13 cellular contexts compared by ENCODE assay signal in genomic region chr3:10023587-10024310, GRCh38. TPM values are rescaled to one million over a fixed set of nuclear protein-coding genes. Genes with fewer than 3 reads are reported as not detected.
DNase-seq lines count a peak whose midpoint lies in the region; ATAC-seq, FAIRE-seq and TF ChIP-seq lines count a peak whose summit lies in the region.
"Had no signal": no experiment of that assay in that cellular context is flagged by ENCODE, and none has a peak within 500 bp of the region (broad histone marks: within the 10 kb centered on the region; RNA-seq: fewer than 3 reads in every experiment).

No MANE protein-coding gene starts in this region.

- H2AFZ ChIP-seq in HepG2 (ENCODE audit: low read length), result no peak overlapping the region

- H3K9me3 ChIP-seq in HepG2 (ENCODE audit: low read length) (no peaks in the 10 kb centered on the region), right lobe of liver (no peaks in the 10 kb centered on the region), T-helper 17 cell (ENCODE audit: control insufficient read depth, low read length, poor library complexity, severe bottlenecking) (no peaks in the 10 kb centered on the region), spleen (no peaks in the 10 kb centered on the region), Peyer's patch (no peaks in the 10 kb centered on the region)
- H3K9me3 ChIP-seq: testis had no signal

- intact Hi-C loops in HepG2 (cut with micrococcal nuclease; ENCODE audit: unreplicated experiment) (no loop called here), right lobe of liver (cut with DNase I) (no loop called here), spleen (cut with DNase I; ENCODE audit: low total_unique reads) (loop anchor here (10.0 kb wide), 1 partner anchor 201 kb away; no protein-coding TSS in a partner anchor)

- no peaks in the 10 kb centered on the region for H3K9me3 Mint-ChIP-seq in type B pancreatic cell

- H3K27ac Mint-ChIP-seq in T-helper 17 cell, result peak overlapping the region; percentile 41
- H3K27ac Mint-ChIP-seq in type B pancreatic cell, result no peak overlapping the region

- H4K20me1 ChIP-seq in HepG2 (ENCODE audit: insufficient read depth, low read length), result no peaks in the 10 kb centered on the region

- H3K4me2 ChIP-seq in HepG2 (ENCODE audit: low read depth, low read length), result no peak overlapping the region

- H3K27ac ChIP-seq in HepG2 (ENCODE audit: extremely low read length, insufficient read depth, low read length), result no peak overlapping the region
- H3K27ac ChIP-seq in right lobe of liver, result no peak overlapping the region
- no peak overlapping the region for H3K27ac ChIP-seq in spleen
- H3K27ac ChIP-seq in Peyer's patch, result no peak overlapping the region
- H3K27ac ChIP-seq: testis, VCaP had no signal

- POLR2A ChIA-PET in HepG2 (lab: Yijun Ruan, JAX), result no interaction called here

- FAIRE-seq in HepG2 (lab: Jason Lieb, UNC), result no peak

- H3K4me1 ChIP-seq in HepG2 (ENCODE audit: insufficient read depth, low read length) (peaks cover 18% of the 10 kb centered on the region), right lobe of liver (peaks cover 0 to 15% (median 3%) of the 10 kb centered on the region in 4 donors), spleen (peaks cover 21 to 43% (median 31%) of the 10 kb centered on the region in 6 donors), Peyer's patch (peaks cover 0 to 19% (median 3%) of the 10 kb centered on the region in 4 donors)

- 95% methylated on average over 7 of the region's 8 CpGs for whole genome bisulfite sequencing in HepG2 (ENCODE audit: low lambda C conversion rate)
- WGBS in right lobe of liver (ENCODE audit: insufficient coverage, low coverage, low lambda C conversion rate, missing lambda C conversion rate), result 49% methylated on average over 6 of the region's 8 CpGs
- 74 to 89% (median 79%) methylated on average over 8 of the region's 8 CpGs for WGBS in spleen, 5 donors

- no TSS peak for BruUV-seq in HepG2 (replicated peaks; lab: Mats Ljungman, UMichigan)

- TF ChIP-seq RAD21 in HepG2 (CRISPR knock-in tag; IDR thresholded peaks at IDR 0.05), result no peak

- peaks cover 7% of the 10 kb centered on the region for H3K4me1 Mint-ChIP-seq in T-helper 17 cell
- peaks cover 5% of the 10 kb centered on the region for H3K4me1 Mint-ChIP-seq in type B pancreatic cell (ENCODE audit: unreplicated experiment)

- H3K36me3 ChIP-seq in HepG2 (replicated peaks in 1 of 2; ENCODE audit: control insufficient read depth in 1 of 2, insufficient read depth in 2 of 2, low read length in 2 of 2), result peaks cover 3 to 23% of the 10 kb centered on the region in 2 experiments; a peak in 4 of 5 replicates
- peaks cover 0 to 29% (median 3%) of the 10 kb centered on the region in 4 donors for H3K36me3 ChIP-seq in right lobe of liver
- H3K36me3 ChIP-seq in spleen, result peaks cover 0 to 54% (median 47%) of the 10 kb centered on the region in 6 donors
- H3K36me3 ChIP-seq in Peyer's patch, result peaks cover 0 to 45% (median 0%) of the 10 kb centered on the region in 3 donors

- H3K27me3 ChIP-seq in HepG2 (ENCODE audit: control insufficient read depth in 1 of 2, insufficient read depth in 2 of 2, low read length in 2 of 2) (no peaks in the 10 kb centered on the region), right lobe of liver (no peaks in the 10 kb centered on the region), spleen (replicated peaks in 1 of 7) (no peaks in the 10 kb centered on the region), Peyer's patch (no peaks in the 10 kb centered on the region)
- H3K27me3 ChIP-seq: testis had no signal

- H3K36me3 Mint-ChIP-seq in T-helper 17 cell (ENCODE audit: low read depth), result peaks cover 13% of the 10 kb centered on the region
- peaks cover 7% of the 10 kb centered on the region for H3K36me3 Mint-ChIP-seq in type B pancreatic cell

- CTCF ChIA-PET in HepG2 (lab: Yijun Ruan, JAX; ENCODE audit: low intra/inter-chr PET ratio, low total read pairs), result no interaction called here

- H3K27me3 Mint-ChIP-seq in T-helper 17 cell (no peaks in the 10 kb centered on the region), type B pancreatic cell (no peaks in the 10 kb centered on the region)

- peaks cover 25% of the 10 kb centered on the region for H3K79me2 ChIP-seq in HepG2 (ENCODE audit: insufficient read depth, low read length)

- TF ChIP-seq CTCF in HepG2 (CRISPR knock-in tag; IDR thresholded peaks at IDR 0.05) (no peak), right lobe of liver (IDR thresholded peaks at IDR 0.05) (no peak), fibroblast of pulmonary artery (IDR thresholded peaks at IDR 0.05; ENCODE audit: low read length, missing control alignments) (no peak), type B pancreatic cell (conservative IDR thresholded peaks at IDR 0.05) (no peak), spleen (IDR thresholded peaks at IDR 0.05 in 8 of 11, conservative IDR thresholded peaks at IDR 0.05 in 3 of 11) (no peak), Peyer's patch (IDR thresholded peaks at IDR 0.05) (no peak)

- no peak for DNase-seq in HepG2 (ENCODE audit: low spot score)
- DNase-seq in right lobe of liver, result no peak
- DNase-seq in T-helper 17 cell, result no peak
- DNase-seq in fibroblast of pulmonary artery (ENCODE audit: low read depth), result peak; percentile 89
- no peak for DNase-seq in type B pancreatic cell (ENCODE audit: extremely low spot score, unreplicated experiment)
- no peak for DNase-seq in spleen
- no peak for DNase-seq in Peyer's patch
- DNase-seq: amygdala, hypothalamus, NCI-H510A treated with DMSO at 0.1 percent for 48 hours, testis had no signal

- no peak for ATAC-seq in HepG2
- no peak for ATAC-seq in right lobe of liver
- ATAC-seq in T-helper 17 cell, result no peak
- ATAC-seq in HG02973 (IDR thresholded peaks at IDR 0.05; ENCODE audit: unreplicated experiment), result no peak

- H3K4me3 Mint-ChIP-seq in T-helper 17 cell, result no peak overlapping the region
- H3K4me3 Mint-ChIP-seq in type B pancreatic cell, result peak overlapping the region; percentile 45

- TF ChIP-seq POLR2A in HepG2 (IDR thresholded peaks at IDR 0.05; ENCODE audit: insufficient read depth in 1 of 2, low read depth in 2 of 2, low read length in 2 of 2), result no peak
- no peak for TF ChIP-seq POLR2A in right lobe of liver (IDR thresholded peaks at IDR 0.05)
- no peak for TF ChIP-seq POLR2A in spleen (IDR thresholded peaks at IDR 0.05)
- no peak for TF ChIP-seq POLR2A in Peyer's patch (IDR thresholded peaks at IDR 0.05)

- H3K4me3 ChIP-seq in HepG2 (replicated peaks in 1 of 3; ENCODE audit: insufficient read depth in 1 of 3, low read depth in 2 of 3, low read length in 3 of 3) (no peak overlapping the region), right lobe of liver (no peak overlapping the region), fibroblast of pulmonary artery (replicated peaks; ENCODE audit: low read depth, low read length) (peak overlapping the region; percentile 6), spleen (no peak overlapping the region), Peyer's patch (no peak overlapping the region)
- H3K4me3 ChIP-seq: testis had no signal

- in situ Hi-C loops in HepG2 (cut with HindIII; ENCODE audit: extremely low pct_ligation_motif_present, low pct_unique_long_range_greater_than_20kb), result no loop called here

- H3K9ac ChIP-seq in HepG2 (ENCODE audit: insufficient read depth, low read depth, low read length), result no peak overlapping the region

- no peak for TF ChIP-seq EP300 in HepG2 (IDR thresholded peaks at IDR 0.05; ENCODE audit: low read depth in 2 of 2, low read length in 2 of 2)
- TF ChIP-seq EP300 in HepG2 (CRISPR knock-in tag; IDR thresholded peaks at IDR 0.05; ENCODE audit: borderline replicate concordance), result no peak

RNA-seq across cellular contexts. Expression of gene FANCD2, which starts 2.5 kb away (rescaled TPM):
- total RNA-seq in HepG2 (2016; rRNA removed; fragmentation: Illumina TruSeq; extraction: Trizol) (42.0 and 51.9 TPM in 2 replicates), right lobe of liver (1 to 10 TPM in 4 of 6 experiments, under 1 TPM in 2; 0.40 to 4.8 (median 1.8) TPM), T-helper 17 cell (10 to 100 TPM; 16.6 to 20.0 TPM), type B pancreatic cell (ENCODE audit: low replicate concordance) (17.7 and 38.0 TPM in 2 replicates), spleen (10 to 100 TPM in 6 of 7 donors, 1 to 10 TPM in 1; 9.3 to 19.5 (median 13.6) TPM), Peyer's patch (10 to 100 TPM in 1 of 4 donors, 1 to 10 TPM in 3; 4.6 to 38.0 (median 7.7) TPM)
- 7.2 and 11.1 TPM in 2 replicates for total RNA-seq in HepG2 (2016; cell fraction: cytosol; rRNA removed; fragmentation: Illumina TruSeq; extraction: Trizol; ENCODE audit: low read depth)
- 43.6 and 50.7 TPM in 2 replicates for total RNA-seq in HepG2 (2016; cell fraction: insoluble cytoplasmic fraction; rRNA removed; fragmentation: Illumina TruSeq; extraction: Trizol)
- total RNA-seq in HepG2 (2016; cell fraction: membrane; rRNA removed; fragmentation: Illumina TruSeq; extraction: Trizol), result 12.3 and 17.6 TPM in 2 replicates
- total RNA-seq in HepG2 (2016; cell fraction: nucleus; rRNA removed; fragmentation: Illumina TruSeq; extraction: Trizol), result 36.8 and 37.0 TPM in 2 replicates
- polyA plus RNA-seq in HepG2 (2011; rRNA removed) (7.7 and 10.1 TPM in 2 replicates), spleen (10 to 100 TPM; 12.5 to 20.2 (median 13.6) TPM)
- polyA plus RNA-seq in HepG2 (2011; cell fraction: cytosol; rRNA removed), result 4.6 and 4.7 TPM in 2 replicates
- 12.9 and 16.1 TPM in 2 replicates for polyA plus RNA-seq in HepG2 (2011; cell fraction: nucleus; rRNA removed)
- 6.2 and 11.1 TPM in 2 replicates for polyA plus RNA-seq in HepG2 (2012)
- 1.6 and 2.0 TPM in 2 replicates for polyA plus RNA-seq in HepG2 (2016; cell fraction: cytosol; fragmentation: Illumina TruSeq; extraction: Trizol; ENCODE audit: low read depth)
- polyA plus RNA-seq in HepG2 (2016; cell fraction: insoluble cytoplasmic fraction; fragmentation: Illumina TruSeq; extraction: Trizol; ENCODE audit: low read depth), result 22.4 and 28.6 TPM in 2 replicates
- 2.9 and 4.6 TPM in 2 replicates for polyA plus RNA-seq in HepG2 (2016; cell fraction: membrane; fragmentation: Illumina TruSeq; extraction: Trizol; ENCODE audit: low read depth)
- polyA plus RNA-seq in HepG2 (2016; cell fraction: nucleus; fragmentation: Illumina TruSeq; extraction: Trizol; ENCODE audit: insufficient read depth, low read depth), result 45.0 and 47.0 TPM in 2 replicates
- 14.3 and 46.5 TPM in 2 replicates for polyA minus RNA-seq in HepG2 (2011; rRNA and poly(A)+ RNA removed; ENCODE audit: low replicate concordance)
- 13.4 and 17.9 TPM in 2 replicates for polyA minus RNA-seq in HepG2 (2011; cell fraction: cytosol; rRNA and poly(A)+ RNA removed)
- 22.5 and 25.8 TPM in 2 replicates for polyA minus RNA-seq in HepG2 (2011; cell fraction: nucleus; rRNA and poly(A)+ RNA removed)

RNA-seq across cellular contexts. Expression of gene EMC3, which starts 37.1 kb away (rescaled TPM):
- total RNA-seq in HepG2 (2016; rRNA removed; fragmentation: Illumina TruSeq; extraction: Trizol) (40.8 and 66.8 TPM in 2 replicates), right lobe of liver (10 to 100 TPM; 37.3 to 67.9 (median 51.2) TPM), T-helper 17 cell (10 to 100 TPM; 41.8 to 60.6 TPM), type B pancreatic cell (ENCODE audit: low replicate concordance) (51.8 and 71.9 TPM in 2 replicates), spleen (10 to 100 TPM; 32.8 to 61.4 (median 47.1) TPM), Peyer's patch (10 to 100 TPM; 23.9 to 42.2 (median 32.8) TPM)
- total RNA-seq in HepG2 (2016; cell fraction: cytosol; rRNA removed; fragmentation: Illumina TruSeq; extraction: Trizol; ENCODE audit: low read depth), result 14.6 and 17.1 TPM in 2 replicates
- total RNA-seq in HepG2 (2016; cell fraction: insoluble cytoplasmic fraction; rRNA removed; fragmentation: Illumina TruSeq; extraction: Trizol), result 41.6 and 65.7 TPM in 2 replicates
- total RNA-seq in HepG2 (2016; cell fraction: membrane; rRNA removed; fragmentation: Illumina TruSeq; extraction: Trizol), result 19.9 and 22.1 TPM in 2 replicates
- 47.8 and 53.5 TPM in 2 replicates for total RNA-seq in HepG2 (2016; cell fraction: nucleus; rRNA removed; fragmentation: Illumina TruSeq; extraction: Trizol)
- polyA plus RNA-seq in HepG2 (2011; rRNA removed) (86.6 and 90.5 TPM in 2 replicates), spleen (10 to 100 TPM; 16.3 to 35.3 (median 18.0) TPM)
- polyA plus RNA-seq in HepG2 (2011; cell fraction: cytosol; rRNA removed), result 65.3 and 87.0 TPM in 2 replicates
- polyA plus RNA-seq in HepG2 (2011; cell fraction: nucleus; rRNA removed), result 27.6 and 31.9 TPM in 2 replicates
- 39.7 and 61.7 TPM in 2 replicates for polyA plus RNA-seq in HepG2 (2012)
- polyA plus RNA-seq in HepG2 (2016; cell fraction: cytosol; fragmentation: Illumina TruSeq; extraction: Trizol; ENCODE audit: low read depth), result 24.0 and 26.2 TPM in 2 replicates
- polyA plus RNA-seq in HepG2 (2016; cell fraction: insoluble cytoplasmic fraction; fragmentation: Illumina TruSeq; extraction: Trizol; ENCODE audit: low read depth), result 36.3 and 39.9 TPM in 2 replicates
- 16.5 and 19.2 TPM in 2 replicates for polyA plus RNA-seq in HepG2 (2016; cell fraction: membrane; fragmentation: Illumina TruSeq; extraction: Trizol; ENCODE audit: low read depth)
- polyA plus RNA-seq in HepG2 (2016; cell fraction: nucleus; fragmentation: Illumina TruSeq; extraction: Trizol; ENCODE audit: insufficient read depth, low read depth), result 76.8 and 84.3 TPM in 2 replicates
- polyA minus RNA-seq in HepG2 (2011; rRNA and poly(A)+ RNA removed; ENCODE audit: low replicate concordance), result 52.3 and 99.5 TPM in 2 replicates
- 18.1 and 22.0 TPM in 2 replicates for polyA minus RNA-seq in HepG2 (2011; cell fraction: cytosol; rRNA and poly(A)+ RNA removed)
- polyA minus RNA-seq in HepG2 (2011; cell fraction: nucleus; rRNA and poly(A)+ RNA removed), result 11.1 and 14.2 TPM in 2 replicates
